In genomic region chr14:62117010-62117717, GRCh38 we compare ENCODE assay signal across 8 cellular contexts.
DNase-seq lines count a peak whose midpoint lies in the region; ATAC-seq and TF ChIP-seq lines count a peak whose summit lies in the region.

No MANE protein-coding gene starts in this region.

- no peak overlapping the region for H4K8ac ChIP-seq in mesendoderm (ENCODE audit: low read depth, low read length)

- no peaks in the 10 kb centered on the region for H4K20me1 ChIP-seq in PC-9 (ENCODE audit: insufficient read depth)

- H3K79me2 ChIP-seq in mesendoderm (ENCODE audit: control insufficient read depth, insufficient read depth, low read length) = no peaks in the 10 kb centered on the region
- H3K79me2 ChIP-seq in PC-9 (ENCODE audit: low read depth) = no peaks in the 10 kb centered on the region

- H3K9me3 ChIP-seq in PC-9 (ENCODE audit: insufficient read depth, low read depth) = no peaks in the 10 kb centered on the region; the same call in 1 of the 2 replicates

- no peak overlapping the region for H2BK5ac ChIP-seq in mesendoderm (ENCODE audit: low read length)

- DNase-seq in NCI-H2107 (lab: John Stamatoyannopoulos, UW) = peak; percentile 91
- peak; percentile 13 to 29 for DNase-seq in activated CD8-positive, alpha-beta memory T cell treated with anti-CD3 and anti-CD28 coated beads for 1 hour (ENCODE audit: extremely low read depth in 1 of 2, low read depth in 1 of 2)
- DNase-seq in effector CD8-positive, alpha-beta T cell (lab: John Stamatoyannopoulos, UW) = peak; percentile 10
- DNase-seq in mesendoderm = peak; percentile 98
- peak; percentile 7 for DNase-seq in stimulated activated CD8-positive, alpha-beta memory T cell treated with anti-CD3 and anti-CD28 coated beads, Interleukin-12 subunit alpha, Interleukin-12 subunit beta, amount 100 ng/mL, for 24 hours (ENCODE audit: extremely low read depth)
- DNase-seq in PC-9 = no peak

- no peak overlapping the region for H2BK15ac ChIP-seq in mesendoderm (replicated peaks; ENCODE audit: low read depth)

- no peak overlapping the region for H3K9ac ChIP-seq in mesendoderm (ENCODE audit: low read length)

- H3K9me2 ChIP-seq in PC-9 (ENCODE audit: insufficient read depth) = no peaks in the 10 kb centered on the region; the same call in 1 of the 2 replicates

- H3K4me2 ChIP-seq in mesendoderm (ENCODE audit: low read length) (peak overlapping the region; percentile 46), PC-9 (no peak overlapping the region)

- no peak overlapping the region for H3K4me3 ChIP-seq in mesendoderm (ENCODE audit: low read length)
- H3K4me3 ChIP-seq in PC-9 = no peak overlapping the region

- H3K56ac ChIP-seq in mesendoderm (ENCODE audit: low read length) = no peak overlapping the region

- H3K79me1 ChIP-seq in mesendoderm (ENCODE audit: low read length) = no peaks in the 10 kb centered on the region

- TF ChIP-seq CTCF in GM12872 (IDR thresholded peaks at IDR 0.05; ENCODE audit: insufficient read depth, low read depth, low read length) (peak; percentile 67), PC-9 (conservative IDR thresholded peaks at IDR 0.05) (no peak)

- no peak overlapping the region for H2AK5ac ChIP-seq in mesendoderm (ENCODE audit: low read length)

- H3K4me1 ChIP-seq in mesendoderm (ENCODE audit: control insufficient read depth, low read depth, low read length) (no peaks in the 10 kb centered on the region), PC-9 (replicated peaks; ENCODE audit: insufficient read depth) (no peaks in the 10 kb centered on the region)

- no peak overlapping the region for H3K18ac ChIP-seq in mesendoderm (ENCODE audit: low read length)

- H3K23ac ChIP-seq in mesendoderm (ENCODE audit: low read length) = no peak overlapping the region

- no peaks in the 10 kb centered on the region for H3F3A ChIP-seq in PC-9 (ENCODE audit: insufficient read depth, low read depth)

- H3K27ac ChIP-seq in mesendoderm (ENCODE audit: low read depth, low read length) (no peak overlapping the region), PC-9 (no peak overlapping the region)

- intact Hi-C loops in PC-9 (cut with micrococcal nuclease; ENCODE audit: unreplicated experiment) = no loop called here

- H3K4ac ChIP-seq in mesendoderm (ENCODE audit: low read depth, low read length) = no peak overlapping the region

- no peak overlapping the region for H2BK120ac ChIP-seq in mesendoderm (ENCODE audit: low read depth, low read length)

- WGBS in mesendoderm (ENCODE audit: extremely low coverage, insufficient coverage, low lambda C conversion rate) = no CpG with 5 or more reads among the region's 55 CpGs

- no peaks in the 10 kb centered on the region for H3K36me3 ChIP-seq in mesendoderm (ENCODE audit: control insufficient read depth, insufficient read depth, low read length)
- H3K36me3 ChIP-seq in PC-9 (ENCODE audit: low read depth) = no peaks in the 10 kb centered on the region

- H4K5ac ChIP-seq in mesendoderm (ENCODE audit: low read length) = no peak overlapping the region

- CTCF ChIA-PET in PC-9 (lab: Charles Lee) = no interaction called here

- POLR2A ChIA-PET in PC-9 (lab: Charles Lee; ENCODE audit: unreplicated experiment) = no interaction called here

- H2AFZ ChIP-seq in PC-9 = no peak overlapping the region

- BruUV-seq in PC-9 (replicated peaks; lab: Mats Ljungman, UMichigan) = no TSS peak

- H3K27me3 ChIP-seq in mesendoderm (ENCODE audit: insufficient read depth, low read length, poor library complexity) = peaks cover 2% of the 10 kb centered on the region
- no peaks in the 10 kb centered on the region for H3K27me3 ChIP-seq in PC-9 (ENCODE audit: insufficient read depth, low read depth)

- peak; percentile 90 for ATAC-seq in HG02840 (IDR thresholded peaks at IDR 0.05; ENCODE audit: low FRiP score, unreplicated experiment)

Comparison
In these comparisons a context has a peak if more than half of its experiments do, and no peak if none do; other contexts are left out.
1. DNase-seq: peak in NCI-H2107 (single experiment), activated CD8-positive, alpha-beta memory T cell treated with anti-CD3 and anti-CD28 coated beads for 1 hour (2 of 2), effector CD8-positive, alpha-beta T cell (single experiment), mesendoderm (single experiment) and stimulated activated CD8-positive, alpha-beta memory T cell treated with anti-CD3 and anti-CD28 coated beads, Interleukin-12 subunit alpha, Interleukin-12 subunit beta, amount 100 ng/mL, for 24 hours (single experiment); none in PC-9 (0 of 2).